In the genomic region with DNA sequence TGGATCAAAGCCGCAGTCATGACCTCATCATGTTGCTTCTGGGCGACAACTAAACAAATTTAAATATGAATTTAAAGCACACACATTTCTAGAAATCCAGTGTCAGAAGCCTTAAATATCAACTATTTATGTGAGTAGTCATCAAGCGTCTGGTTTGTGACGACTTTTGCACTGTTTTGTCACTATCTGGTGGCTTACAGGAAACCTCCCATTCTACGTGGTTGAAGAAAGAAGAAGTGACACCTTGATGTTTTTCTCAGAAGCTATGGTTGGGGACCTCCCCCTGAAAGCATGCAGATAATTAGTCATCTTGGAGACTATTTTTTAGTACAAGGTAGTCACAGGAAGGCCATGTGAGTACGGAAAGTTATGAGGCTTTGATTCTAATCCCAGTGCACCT, we compare ENCODE assay signal across 8 cellular contexts. TPM values are rescaled to one million over a fixed set of nuclear protein-coding genes. Genes with fewer than 3 reads are reported as not detected.
DNase-seq lines count a peak whose midpoint lies in the region; ATAC-seq, FAIRE-seq and TF ChIP-seq lines count a peak whose summit lies in the region.

No MANE protein-coding gene starts in this region.

- H3K27me3 ChIP-seq in K562 (ENCODE audit: control insufficient read depth in 2 of 2, insufficient read depth in 2 of 2, low read length in 2 of 2) (no peaks in the 10 kb centered on the region), GM23338 (ENCODE audit: insufficient read depth) (no peaks in the 10 kb centered on the region), GM23248 (replicated peaks; ENCODE audit: insufficient read depth) (no peaks in the 10 kb centered on the region), mesenchymal stem cell (ENCODE audit: control insufficient read depth in 1 of 2, insufficient read depth in 1 of 2, low read length in 2 of 2) (peaks cover 0 to 23% of the 10 kb centered on the region in 2 experiments)

- no peaks in the 10 kb centered on the region for H3K79me1 ChIP-seq in mesenchymal stem cell (replicated peaks; ENCODE audit: low read length, poor library complexity, severe bottlenecking)

- H2BK12ac ChIP-seq in mesenchymal stem cell (ENCODE audit: low read length in 2 of 2), result no peak overlapping the region

- POLR2A ChIA-PET in HEK293 (lab: Yijun Ruan, JAX) (no interaction called here), K562 (lab: Yijun Ruan, JAX) (interaction anchor here (1.0 to 3.7 kb wide), 4 partner anchors 9 to 58 kb away, joined by 3 to 22 read pairs (median 4); a partner anchor contains a TSS)

- no peak overlapping the region for H2AK5ac ChIP-seq in mesenchymal stem cell (ENCODE audit: low read length, severe bottlenecking)

- TF ChIP-seq CTCF in HEK293 (tag by site-specific recombination; IDR thresholded peaks at IDR 0.05), result no peak
- TF ChIP-seq CTCF in K562 (IDR thresholded peaks at IDR 0.05 in 2 of 3, conservative IDR thresholded peaks at IDR 0.05 in 1 of 3; ENCODE audit: insufficient read depth in 2 of 3, low read depth in 1 of 3, low read length in 3 of 3), result no peak
- TF ChIP-seq CTCF in GM23338 (conservative IDR thresholded peaks at IDR 0.05; ENCODE audit: low read depth in 2 of 2), result no peak

- H3K4me1 ChIP-seq in HEK293 (ENCODE audit: control insufficient read depth, insufficient read depth, low read length) (no peaks in the 10 kb centered on the region), K562 (replicated peaks in 1 of 2; ENCODE audit: control insufficient read depth in 2 of 2, insufficient read depth in 2 of 2, low read length in 2 of 2) (peaks cover 18 to 42% of the 10 kb centered on the region in 2 experiments), GM23338 (ENCODE audit: insufficient read depth) (peaks cover 5% of the 10 kb centered on the region; the same call in 1 of the 2 replicates), GM23248 (ENCODE audit: insufficient read depth) (no peaks in the 10 kb centered on the region), mesenchymal stem cell (ENCODE audit: control insufficient read depth, insufficient read depth, low read depth, low read length) (no peaks in the 10 kb centered on the region)

- TF ChIP-seq EP300 in K562 (IDR thresholded peaks at IDR 0.05; ENCODE audit: low read length), result peak; percentile 37; the same call in 1 of the 2 replicates

- H4K8ac ChIP-seq in mesenchymal stem cell (ENCODE audit: low read length), result no peak overlapping the region

- H3K18ac ChIP-seq in mesenchymal stem cell (ENCODE audit: low read depth in 1 of 2, low read length in 2 of 2), result no peak overlapping the region

- no peaks in the 10 kb centered on the region for H3K79me2 ChIP-seq in K562 (ENCODE audit: control insufficient read depth, insufficient read depth, low read length)
- no peaks in the 10 kb centered on the region for H3K79me2 ChIP-seq in GM23338 (replicated peaks; ENCODE audit: insufficient read depth)
- H3K79me2 ChIP-seq in GM23248 (ENCODE audit: insufficient read depth), result no peaks in the 10 kb centered on the region

- DNase-seq in NOMO-1 treated with DMSO at 0.1 percent for 48 hours (lab: John Stamatoyannopoulos, UW; ENCODE audit: unreplicated experiment), result peak; percentile 76
- DNase-seq in K562 (ENCODE audit: extremely low read depth in 1 of 4, low spot score in 3 of 4), result peak; percentile 43 to 73 (median 56)
- no peak for DNase-seq in HPDE6-E6E7 (ENCODE audit: extremely low spot score)
- DNase-seq in GM23338 (ENCODE audit: low spot score), result no peak
- no peak for DNase-seq in GM23248
- no peak for DNase-seq in mesenchymal stem cell

- H3K27me3 Mint-ChIP-seq in GM23338 (ENCODE audit: insufficient read depth, low read depth, poor library complexity), result no peaks in the 10 kb centered on the region

- no peak overlapping the region for H3K4me3 Mint-ChIP-seq in GM23338

- FAIRE-seq in K562 (lab: Jason Lieb, UNC), result peak; percentile 75

- CTCF ChIA-PET in HEK293 (lab: Yijun Ruan, JAX), result no interaction called here
- CTCF ChIA-PET in K562 (lab: Yijun Ruan, JAX; ENCODE audit: low intra/inter-chr PET ratio), result no interaction called here

- no peak overlapping the region for H3K27ac Mint-ChIP-seq in GM23338

- no peak overlapping the region for H4K91ac ChIP-seq in mesenchymal stem cell (ENCODE audit: low read length)

- H3K9me2 ChIP-seq in GM23338 (ENCODE audit: insufficient read depth) (peaks cover 23% of the 10 kb centered on the region), GM23248 (ENCODE audit: insufficient read depth) (no peaks in the 10 kb centered on the region)

- in situ Hi-C loops in K562 (cut with MboI), result no loop called here
- in situ Hi-C loops in GM23248 (cut with MboI), result no loop called here

- no peak overlapping the region for H2BK15ac ChIP-seq in mesenchymal stem cell (ENCODE audit: low read depth, poor library complexity, severe bottlenecking)

- no peak; a peak in 1 of 4 replicates for TF ChIP-seq RAD21 in K562 (CRISPR knock-in tag; conservative IDR thresholded peaks at IDR 0.05 in 1 of 2, IDR thresholded peaks at IDR 0.05 in 1 of 2)

- H3K27ac ChIP-seq in HEK293 (ENCODE audit: extremely low read depth, low read depth, low read length), result no peak overlapping the region
- no peak overlapping the region for H3K27ac ChIP-seq in K562 (ENCODE audit: extremely low read depth, low read depth, low read length)
- H3K27ac ChIP-seq in GM23338 (ENCODE audit: low read depth), result no peak overlapping the region
- no peak overlapping the region for H3K27ac ChIP-seq in GM23248
- no peak overlapping the region for H3K27ac ChIP-seq in mesenchymal stem cell (ENCODE audit: low read length, poor library complexity, severe bottlenecking)

- no peak for TF ChIP-seq POLR2A in K562 (conservative IDR thresholded peaks at IDR 0.05)

- no peak overlapping the region for H3K14ac ChIP-seq in mesenchymal stem cell (ENCODE audit: low read length in 2 of 2)

- H4K20me1 ChIP-seq in K562 (replicated peaks; ENCODE audit: control insufficient read depth, insufficient read depth, low read length) (no peaks in the 10 kb centered on the region), GM23338 (replicated peaks; ENCODE audit: insufficient read depth) (no peaks in the 10 kb centered on the region), GM23248 (ENCODE audit: insufficient read depth) (no peaks in the 10 kb centered on the region)

- H3K9ac ChIP-seq in K562 (ENCODE audit: insufficient read depth in 1 of 2, low read depth in 2 of 2, low read length in 2 of 2) (no peak overlapping the region), GM23248 (no peak overlapping the region), mesenchymal stem cell (ENCODE audit: low read length) (no peak overlapping the region)

- intact Hi-C loops in K562 (cut with micrococcal nuclease), result no loop called here

- no peak overlapping the region for H2BK5ac ChIP-seq in mesenchymal stem cell (ENCODE audit: low read depth, low read length, poor library complexity, severe bottlenecking)

- H3K36me3 ChIP-seq in HEK293 (ENCODE audit: control insufficient read depth in 2 of 2, insufficient read depth in 1 of 2, low read length in 2 of 2), result no peaks in the 10 kb centered on the region
- H3K36me3 ChIP-seq in K562 (ENCODE audit: control insufficient read depth, insufficient read depth, low read length), result no peaks in the 10 kb centered on the region
- H3K36me3 ChIP-seq in GM23338 (ENCODE audit: insufficient read depth), result no peaks in the 10 kb centered on the region
- no peaks in the 10 kb centered on the region for H3K36me3 ChIP-seq in GM23248 (ENCODE audit: low read depth)
- no peaks in the 10 kb centered on the region for H3K36me3 ChIP-seq in mesenchymal stem cell (ENCODE audit: control insufficient read depth in 1 of 2, insufficient read depth in 2 of 2, low read depth in 1 of 2, low read length in 2 of 2)

- no peaks in the 10 kb centered on the region for H3K9me1 ChIP-seq in K562 (ENCODE audit: control insufficient read depth, insufficient read depth, low read length)

- H3K4me1 Mint-ChIP-seq in GM23338, result peaks cover 17% of the 10 kb centered on the region

- ATAC-seq in GM18499 (IDR thresholded peaks at IDR 0.05; ENCODE audit: insufficient read depth, unreplicated experiment), result peak; percentile 96
- peak; percentile 9; the same call in 2 of the 3 replicates for ATAC-seq in K562
- ATAC-seq in GM23338, result no peak

- no TSS peak for BruUV-seq in K562 (replicated peaks; lab: Mats Ljungman, UMichigan)

- no peak overlapping the region for H3K4ac ChIP-seq in mesenchymal stem cell (ENCODE audit: low read depth in 1 of 2, low read length in 2 of 2)

- H3K4me3 ChIP-seq in HEK293 (ENCODE audit: low read depth, low read length), result no peak overlapping the region
- H3K4me3 ChIP-seq in K562, result no peak overlapping the region
- no peak overlapping the region for H3K4me3 ChIP-seq in GM23338
- no peak overlapping the region for H3K4me3 ChIP-seq in GM23248
- no peak overlapping the region for H3K4me3 ChIP-seq in mesenchymal stem cell (ENCODE audit: insufficient read depth in 1 of 2, low read depth in 1 of 2, low read length in 2 of 2)

- WGBS in K562 (ENCODE audit: insufficient coverage, low coverage, missing lambda C conversion rate), result 14% methylated on average over 6 of the region's 6 CpGs
- WGBS in GM23248 (ENCODE audit: low coverage in 1 of 2, low lambda C conversion rate in 2 of 2, missing lambda C conversion rate in 2 of 2), 2 experiments, result 86 to 87% methylated on average over 6 of the region's 6 CpGs
- WGBS in mesenchymal stem cell, result 96% methylated on average over 6 of the region's 6 CpGs

- H3K4me2 ChIP-seq in K562 (ENCODE audit: insufficient read depth, low read length) (peak overlapping the region; percentile 11; the same call in 1 of the 2 replicates), GM23338 (no peak overlapping the region), GM23248 (ENCODE audit: unreplicated experiment) (no peak overlapping the region), mesenchymal stem cell (ENCODE audit: low read length, poor library complexity, severe bottlenecking) (no peak overlapping the region)

- H2BK120ac ChIP-seq in mesenchymal stem cell (ENCODE audit: low read depth, low read length), result no peak overlapping the region

- H3K23ac ChIP-seq in mesenchymal stem cell (ENCODE audit: low read length in 2 of 2), result no peak overlapping the region

- peaks cover 10% of the 10 kb centered on the region for H3K36me3 Mint-ChIP-seq in GM23338 (ENCODE audit: low read depth)

- no peaks in the 10 kb centered on the region for H3K9me3 ChIP-seq in HEK293 (ENCODE audit: control insufficient read depth, insufficient read depth, low read depth, low read length)
- H3K9me3 ChIP-seq in K562 (replicated peaks; ENCODE audit: control insufficient read depth, insufficient read depth, low read depth, low read length), result no peaks in the 10 kb centered on the region
- no peaks in the 10 kb centered on the region for H3K9me3 ChIP-seq in GM23248 (ENCODE audit: low read depth)
- H3K9me3 ChIP-seq in mesenchymal stem cell (ENCODE audit: control insufficient read depth, low read length), result no peaks in the 10 kb centered on the region

- peak overlapping the region; percentile 69 for H2AFZ ChIP-seq in K562 (ENCODE audit: low read depth, low read length)
- no peak overlapping the region for H2AFZ ChIP-seq in GM23338
- H2AFZ ChIP-seq in GM23248, result no peak overlapping the region
- H2AFZ ChIP-seq in mesenchymal stem cell (ENCODE audit: low read depth, low read length), result no peak overlapping the region

- H3K9me3 Mint-ChIP-seq in GM23338, result peaks cover 18% of the 10 kb centered on the region; the same call in 2 of the 3 replicates

- H3F3A ChIP-seq in GM23338 (replicated peaks; ENCODE audit: low read depth), result no peaks in the 10 kb centered on the region
- H3F3A ChIP-seq in GM23248 (ENCODE audit: insufficient read depth), result no peaks in the 10 kb centered on the region

RNA-seq across cellular contexts. Expression of a gene that starts 58.5 kb away (rescaled TPM):
- 12.1 and 13.3 TPM in 2 replicates for total RNA-seq in K562 (2011; cell fraction: chromatin; rRNA removed; ENCODE audit: low replicate concordance)
- total RNA-seq in K562 (2011; cell fraction: nucleolus; rRNA removed), result 8.7 and 8.8 TPM in 2 replicates
- total RNA-seq in K562 (2011; cell fraction: nucleoplasm; rRNA removed), result 11.4 and 17.1 TPM in 2 replicates
- total RNA-seq in K562 (2014; rRNA removed) (1.8 and 3.6 TPM in 2 replicates), K562 (2014; rRNA removed; fragmentation: Illumina TruSeq; extraction: Trizol) (4.5 and 5.2 TPM in 2 replicates), K562 (2015; rRNA removed; fragmentation: Illumina TruSeq; extraction: Trizol) (2.5 and 2.8 TPM in 2 replicates), K562 (2021) (7.1 and 7.7 TPM in 2 replicates)
- polyA plus RNA-seq in K562 (2011; rRNA removed) (7.7 and 8.2 TPM in 2 replicates), K562 (2014; fragmentation: Illumina TruSeq; extraction: Trizol) (3.4 and 4.0 TPM in 2 replicates), K562 (2014; fragmentation: Nextera tagmentation; extraction: Ambion mirVana) (1 to 10 TPM; 3.8 to 5.0 TPM), K562 (2014; rRNA removed) (2.8 and 2.9 TPM in 2 replicates), GM23338 (2016; fragmentation: Nextera tagmentation; extraction: Ambion mirVana) (0.23 and 0.24 TPM in 2 replicates), GM23248 (2016; fragmentation: Nextera tagmentation; extraction: Ambion mirVana) (0.19 and 0.20 TPM in 2 replicates)
- polyA plus RNA-seq in K562 (2011; cell fraction: cytosol; rRNA removed), result 4.5 and 7.5 TPM in 2 replicates
- 3.9 and 5.1 TPM in 2 replicates for polyA plus RNA-seq in K562 (2011; cell fraction: nucleus; rRNA removed)
- 2.4 and 3.7 TPM in 2 replicates for polyA plus RNA-seq in K562 (2012)
- 26.9 and 28.8 TPM in 2 replicates for polyA minus RNA-seq in K562 (2011; rRNA and poly(A)+ RNA removed)
- 11.0 and 11.5 TPM in 2 replicates for polyA minus RNA-seq in K562 (2011; cell fraction: cytosol; rRNA and poly(A)+ RNA removed)
- polyA minus RNA-seq in K562 (2011; cell fraction: nucleus; rRNA and poly(A)+ RNA removed), result 7.1 and 12.4 TPM in 2 replicates
- 0.80 and 1.2 TPM in 2 replicates for total RNA-seq in GM23338 (2014; rRNA removed; shearing (Covaris generic))
- 0.25 TPM in 1 of 2 replicates, not detected in the other for total RNA-seq in GM23248 (2014; rRNA removed; shearing (Covaris generic))
- polyA plus RNA-seq in mesenchymal stem cell (2013, experiment 1 of 2), result 1.3 TPM
- polyA plus RNA-seq in mesenchymal stem cell (2013, experiment 2 of 2), result 1.3 TPM

Comparison
In these comparisons a context has a peak if more than half of its experiments do, and no peak if none do; other contexts are left out.
1. DNase-seq: peak in NOMO-1 treated with DMSO at 0.1 percent for 48 hours (single experiment) and K562 (4 of 4); none in HPDE6-E6E7 (single experiment), GM23338 (single experiment), GM23248 (single experiment) and mesenchymal stem cell (single experiment).